In genomic region chr10:72561745-72562166, GRCh38 we compare ENCODE assay signal across 1 cellular context.
TF ChIP-seq lines count a peak whose summit lies in the region.

No MANE protein-coding gene starts in this region.

TF ChIP-seq in SK-N-SH, 30 proteins besides CTCF, POLR2A, EP300 and RAD21 (continued from another document):
- TF ChIP-seq REST (IDR thresholded peaks at IDR 0.05; ENCODE audit: low read depth, low read length): no peak
- TF ChIP-seq RXRA (IDR thresholded peaks at IDR 0.05; ENCODE audit: borderline replicate concordance, low read depth): no peak
- no peak for TF ChIP-seq TAF1 (IDR thresholded peaks at IDR 0.05; ENCODE audit: borderline replicate concordance, low read depth, low read length)
- no peak for TF ChIP-seq RFX5 (IDR thresholded peaks at IDR 0.05; ENCODE audit: low read length)
- TF ChIP-seq EZH2phosphoT487 (IDR thresholded peaks at IDR 0.05; ENCODE audit: borderline replicate concordance, low read depth): no peak
- no peak for TF ChIP-seq ELF1 (IDR thresholded peaks at IDR 0.05)
- TF ChIP-seq GABPA (IDR thresholded peaks at IDR 0.05; ENCODE audit: low read depth): no peak
- TF ChIP-seq, protein P1, sequence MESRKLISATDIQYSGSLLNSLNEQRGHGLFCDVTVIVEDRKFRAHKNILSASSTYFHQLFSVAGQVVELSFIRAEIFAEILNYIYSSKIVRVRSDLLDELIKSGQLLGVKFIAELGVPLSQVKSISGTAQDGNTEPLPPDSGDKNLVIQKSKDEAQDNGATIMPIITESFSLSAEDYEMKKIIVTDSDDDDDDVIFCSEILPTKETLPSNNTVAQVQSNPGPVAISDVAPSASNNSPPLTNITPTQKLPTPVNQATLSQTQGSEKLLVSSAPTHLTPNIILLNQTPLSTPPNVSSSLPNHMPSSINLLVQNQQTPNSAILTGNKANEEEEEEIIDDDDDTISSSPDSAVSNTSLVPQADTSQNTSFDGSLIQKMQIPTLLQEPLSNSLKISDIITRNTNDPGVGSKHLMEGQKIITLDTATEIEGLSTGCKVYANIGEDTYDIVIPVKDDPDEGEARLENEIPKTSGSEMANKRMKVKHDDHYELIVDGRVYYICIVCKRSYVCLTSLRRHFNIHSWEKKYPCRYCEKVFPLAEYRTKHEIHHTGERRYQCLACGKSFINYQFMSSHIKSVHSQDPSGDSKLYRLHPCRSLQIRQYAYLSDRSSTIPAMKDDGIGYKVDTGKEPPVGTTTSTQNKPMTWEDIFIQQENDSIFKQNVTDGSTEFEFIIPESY (IDR thresholded peaks at IDR 0.05; ENCODE audit: borderline replicate concordance, low read depth): no peak
- no peak for TF ChIP-seq USF1 (IDR thresholded peaks at IDR 0.05; ENCODE audit: borderline replicate concordance, low read depth)
- TF ChIP-seq, protein P2, sequence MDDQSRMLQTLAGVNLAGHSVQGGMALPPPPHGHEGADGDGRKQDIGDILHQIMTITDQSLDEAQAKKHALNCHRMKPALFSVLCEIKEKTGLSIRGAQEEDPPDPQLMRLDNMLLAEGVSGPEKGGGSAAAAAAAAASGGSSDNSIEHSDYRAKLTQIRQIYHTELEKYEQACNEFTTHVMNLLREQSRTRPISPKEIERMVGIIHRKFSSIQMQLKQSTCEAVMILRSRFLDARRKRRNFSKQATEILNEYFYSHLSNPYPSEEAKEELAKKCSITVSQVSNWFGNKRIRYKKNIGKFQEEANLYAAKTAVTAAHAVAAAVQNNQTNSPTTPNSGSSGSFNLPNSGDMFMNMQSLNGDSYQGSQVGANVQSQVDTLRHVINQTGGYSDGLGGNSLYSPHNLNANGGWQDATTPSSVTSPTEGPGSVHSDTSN (IDR thresholded peaks at IDR 0.05): no peak
- TF ChIP-seq YY1 (IDR thresholded peaks at IDR 0.05; ENCODE audit: low read depth): no peak
- no peak for TF ChIP-seq CHD2 (IDR thresholded peaks at IDR 0.05; ENCODE audit: low read length, partially characterized antibody)
- no peak for TF ChIP-seq MEF2A (IDR thresholded peaks at IDR 0.05; ENCODE audit: borderline replicate concordance, low read depth)
- TF ChIP-seq RCOR1 (IDR thresholded peaks at IDR 0.05; ENCODE audit: low read length): no peak
- TF ChIP-seq FOSL2 (IDR thresholded peaks at IDR 0.05; ENCODE audit: borderline replicate concordance, low read depth): no peak
- no peak for TF ChIP-seq MAX (IDR thresholded peaks at IDR 0.05; ENCODE audit: low read depth)
